ENCODE assay signal across 2 cellular contexts in the genomic region with DNA sequence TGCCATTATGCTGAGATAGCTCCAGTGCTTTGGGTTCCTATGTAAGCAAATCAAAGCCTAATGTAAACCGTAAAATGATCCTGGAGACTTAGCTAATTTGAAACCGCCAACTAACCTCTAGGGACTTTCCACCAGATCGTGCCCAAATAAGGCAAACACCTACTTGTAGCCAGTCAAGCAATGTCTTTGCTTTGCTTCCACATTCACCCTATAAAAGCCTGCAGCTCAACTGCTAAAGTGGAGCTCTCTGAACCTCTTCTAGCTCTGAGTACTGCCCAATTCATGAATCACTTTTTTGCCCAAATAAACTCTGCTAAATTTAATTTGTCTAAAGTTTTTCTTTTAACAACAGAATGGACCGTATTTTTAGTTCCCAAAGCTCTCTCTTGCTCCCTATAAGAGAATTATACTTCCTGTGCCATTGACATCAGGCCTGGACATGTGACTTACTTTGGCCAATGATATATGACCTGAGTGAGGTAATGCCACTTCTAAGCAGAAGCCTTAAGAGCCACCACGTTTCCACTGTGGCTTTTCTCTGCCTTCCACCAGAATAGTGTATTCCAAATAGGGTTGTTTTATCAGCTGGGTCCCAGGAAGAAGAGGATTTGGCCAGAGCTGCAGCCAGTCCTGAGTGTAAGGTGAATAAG.
TF ChIP-seq lines count a peak whose summit lies in the region.

No MANE protein-coding gene starts in this region.

TF ChIP-seq in HepG2, 621 proteins besides CTCF, POLR2A, EP300 and RAD21:
- TF ChIP-seq SRF (IDR thresholded peaks at IDR 0.05; ENCODE audit: low read depth, low read length): peak; percentile 76
- TF ChIP-seq, protein P1, sequence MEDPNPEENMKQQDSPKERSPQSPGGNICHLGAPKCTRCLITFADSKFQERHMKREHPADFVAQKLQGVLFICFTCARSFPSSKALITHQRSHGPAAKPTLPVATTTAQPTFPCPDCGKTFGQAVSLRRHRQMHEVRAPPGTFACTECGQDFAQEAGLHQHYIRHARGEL (CRISPR knock-in tag; IDR thresholded peaks at IDR 0.05): no peak
TF ChIP-seq in HepG2: peak in this region for 1.

TF ChIP-seq in GM12878, 131 proteins besides CTCF, POLR2A, EP300 and RAD21:
- TF ChIP-seq SMC3 (IDR thresholded peaks at IDR 0.05; ENCODE audit: borderline replicate concordance, low read length) (no peak), NFXL1 (IDR thresholded peaks at IDR 0.05; ENCODE audit: borderline replicate concordance) (no peak), RUNX3 (IDR thresholded peaks at IDR 0.05; ENCODE audit: low read length) (peak; percentile 16; the same call in 1 of the 2 replicates), EGR1 (IDR thresholded peaks at IDR 0.05; ENCODE audit: borderline replicate concordance in 1 of 2, low read depth in 2 of 2, low read length in 2 of 2) (no peak), ZNF274 (IDR thresholded peaks at IDR 0.05; ENCODE audit: insufficient read depth, insufficient read length) (no peak), SRF (IDR thresholded peaks at IDR 0.05; ENCODE audit: low read depth in 2 of 2, low read length in 2 of 2) (peak; percentile 86 to 96)
